8 cellular contexts compared by ENCODE assay signal in the genomic region with DNA sequence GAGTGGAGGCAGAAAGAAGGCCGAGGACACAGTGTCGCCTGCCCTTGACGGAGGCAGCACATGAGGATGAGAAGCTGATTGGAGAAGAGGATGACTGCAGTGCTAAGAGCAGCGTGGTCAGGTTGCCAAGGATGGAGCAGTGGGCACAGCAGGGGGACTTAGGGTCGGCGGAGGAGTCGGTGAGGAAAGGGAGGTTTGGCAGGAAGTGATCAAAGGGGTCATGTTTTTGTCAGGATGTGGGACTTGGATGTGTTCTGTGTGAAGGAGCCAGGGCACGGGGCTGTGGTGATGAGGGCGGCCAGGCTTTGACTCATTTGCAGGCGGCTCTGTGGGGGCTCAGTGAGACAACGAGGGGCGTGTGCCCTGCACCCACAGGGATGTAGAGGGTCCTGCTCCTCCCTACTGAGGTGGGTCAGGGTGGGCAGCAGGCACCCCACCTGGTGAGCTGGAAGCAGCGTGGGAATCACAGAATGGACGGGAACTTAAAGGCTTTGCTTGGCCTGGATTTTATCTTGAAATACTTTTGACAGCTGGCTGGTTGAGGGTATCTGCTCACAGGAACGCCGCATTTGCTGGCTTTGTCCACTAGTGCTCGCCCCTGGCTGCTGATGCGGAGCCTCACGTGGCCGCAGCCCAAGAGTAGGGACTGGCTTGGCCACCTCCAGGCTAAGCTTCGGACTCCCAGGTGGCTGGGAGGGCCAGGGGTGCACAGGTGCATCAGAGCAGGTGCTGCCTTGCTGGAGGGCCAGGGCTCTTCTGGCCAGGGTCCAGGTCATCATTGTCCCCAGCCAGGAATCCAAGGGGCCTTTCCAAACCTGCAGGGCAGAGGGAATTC. TPM values are rescaled to one million over a fixed set of nuclear protein-coding genes. Genes with fewer than 3 reads are reported as not detected.
DNase-seq lines count a peak whose midpoint lies in the region; ATAC-seq lines count a peak whose summit lies in the region.

No MANE protein-coding gene starts in this region.

- no peaks in the 10 kb centered on the region for H3K27me3 ChIP-seq in trophoblast cell (ENCODE audit: insufficient read depth, low read length)

- no peaks in the 10 kb centered on the region for H3K79me2 ChIP-seq in trophoblast cell (ENCODE audit: control insufficient read depth, insufficient read depth, low read length, poor library complexity)

- no peak overlapping the region for H4K12ac ChIP-seq in trophoblast cell (ENCODE audit: low read depth, low read length)

- H3K79me1 ChIP-seq in trophoblast cell (ENCODE audit: low read length): no peaks in the 10 kb centered on the region

- H2BK12ac ChIP-seq in trophoblast cell (ENCODE audit: low read length): no peak overlapping the region

- no peak overlapping the region for H3K9ac ChIP-seq in trophoblast cell (ENCODE audit: low read length)

- no peak overlapping the region for H2AK5ac ChIP-seq in trophoblast cell (ENCODE audit: low read length)

- H3K4me2 ChIP-seq in trophoblast cell (ENCODE audit: low read length): no peak overlapping the region

- no peak overlapping the region for H3K23ac ChIP-seq in trophoblast cell (ENCODE audit: low read length)

- no peak overlapping the region for H3K4ac ChIP-seq in trophoblast cell (ENCODE audit: low read depth, low read length)

- peaks cover 3% of the 10 kb centered on the region for H3K9me3 ChIP-seq in trophoblast cell (ENCODE audit: insufficient read depth, low read depth, low read length)

- no peak for ATAC-seq in GM19397 (IDR thresholded peaks at IDR 0.05; ENCODE audit: unreplicated experiment)
- ATAC-seq in GM18861 (IDR thresholded peaks at IDR 0.05; ENCODE audit: unreplicated experiment): no peak

- H2BK120ac ChIP-seq in trophoblast cell (ENCODE audit: insufficient read depth, low read length, poor library complexity): no peak overlapping the region

- H3K14ac ChIP-seq in trophoblast cell (ENCODE audit: low read length): no peak overlapping the region

- H2BK5ac ChIP-seq in trophoblast cell (ENCODE audit: low read depth, low read length, poor library complexity): no peak overlapping the region

- DNase-seq in EH (ENCODE audit: low read depth) (peak; percentile 34), NCI-H510A (lab: John Stamatoyannopoulos, UW) (peak; percentile 65), trophoblast cell (peak in 1 of 2 donors; percentile 5), amniotic stem cell (lab: John Stamatoyannopoulos, UW) (no peak)
- DNase-seq in activated effector memory CD4-positive, alpha-beta T cell treated with Interleukin-2 at 50 U/mL for 16 hours: no peak

- H4K91ac ChIP-seq in trophoblast cell (ENCODE audit: low read depth, low read length): no peak overlapping the region

- H3K27ac ChIP-seq in cingulate gyrus (ENCODE audit: low read depth, low read length) (peak overlapping the region; percentile 55), trophoblast cell (ENCODE audit: low read depth, low read length) (no peak overlapping the region)

- H3K4me3 ChIP-seq in trophoblast cell (ENCODE audit: low read depth, low read length): peak overlapping the region; percentile 43

- no CpG with 5 or more reads among the region's 21 CpGs for WGBS in trophoblast cell (ENCODE audit: extremely low coverage, insufficient coverage, insufficient read length)

- no peak overlapping the region for H3K18ac ChIP-seq in trophoblast cell (ENCODE audit: low read length)

- H3K36me3 ChIP-seq in trophoblast cell (ENCODE audit: control insufficient read depth in 1 of 2, insufficient read depth in 2 of 2, low read length in 2 of 2): peaks cover 72 to 78% of the 10 kb centered on the region in 2 experiments

- H2AFZ ChIP-seq in trophoblast cell (ENCODE audit: insufficient read depth, low read length, poor library complexity): no peak overlapping the region

- H4K8ac ChIP-seq in trophoblast cell (ENCODE audit: low read depth, low read length): no peak overlapping the region

- peaks cover under 1 to 7% of the 10 kb centered on the region in 2 experiments for H3K4me1 ChIP-seq in trophoblast cell (ENCODE audit: control insufficient read depth in 1 of 2, insufficient read depth in 2 of 2, low read length in 2 of 2)

RNA-seq across cellular contexts. Expression of gene MPG, which starts 6.0 kb away (rescaled TPM):
- 65.9 and 66.8 TPM in 2 replicates for polyA plus RNA-seq in trophoblast cell (2013)

RNA-seq across cellular contexts. Expression of gene RHBDF1, which starts 11.6 kb away (rescaled TPM):
- polyA plus RNA-seq in trophoblast cell (2013): 52.6 and 57.2 TPM in 2 replicates

RNA-seq across cellular contexts. Expression of gene SNRNP25, which starts 30.4 kb away (rescaled TPM):
- 24.3 and 24.7 TPM in 2 replicates for polyA plus RNA-seq in trophoblast cell (2013)

RNA-seq across cellular contexts. Expression of gene POLR3K, which starts 30.6 kb away (rescaled TPM):
- polyA plus RNA-seq in trophoblast cell (2013): 10.9 and 11.8 TPM in 2 replicates

RNA-seq across cellular contexts. Expression of gene NPRL3, which starts 54.5 kb away (rescaled TPM):
- polyA plus RNA-seq in trophoblast cell (2013): 30.1 and 33.0 TPM in 2 replicates

Comparison
In these comparisons a context has a peak if more than half of its experiments do, and no peak if none do; other contexts are left out.
1. DNase-seq: peak in EH (single experiment) and NCI-H510A (single experiment); none in activated effector memory CD4-positive, alpha-beta T cell treated with Interleukin-2 at 50 U/mL for 16 hours (single experiment) and amniotic stem cell (single experiment).